ENCODE assay signal across 15 cellular contexts in genomic region chr9:120408680-120409258, GRCh38.
DNase-seq lines count a peak whose midpoint lies in the region; ATAC-seq, FAIRE-seq and TF ChIP-seq lines count a peak whose summit lies in the region.
"Had no signal": no experiment of that assay in that cellular context is flagged by ENCODE, and none has a peak within 500 bp of the region (broad histone marks: within the 10 kb centered on the region; RNA-seq: fewer than 3 reads in every experiment).

No MANE protein-coding gene starts in this region.

- H3K27ac Mint-ChIP-seq in activated naive CD8-positive, alpha-beta T cell: peak overlapping the region; percentile 66
- no peak overlapping the region for H3K27ac Mint-ChIP-seq in activated naive CD8-positive, alpha-beta T cell treated with anti-CD3 and anti-CD28 coated beads, Interleukin-2, amount 50 U/mL, for 24 hours
- H3K27ac Mint-ChIP-seq: CD4-positive, alpha-beta T cell had no signal

- CTCF ChIA-PET in K562 (lab: Yijun Ruan, JAX; ENCODE audit: low intra/inter-chr PET ratio): no interaction called here

- H3K27ac ChIP-seq in K562 (ENCODE audit: extremely low read depth, low read depth, low read length) (no peak overlapping the region), colonic mucosa (no peak overlapping the region)
- H3K27ac ChIP-seq: BLaER1 treated with 17β-estradiol and CSF1 and Interleukin-3, amounts not matched to agents 10 nM and 100 nM had no signal

- H3K36me3 ChIP-seq in K562 (ENCODE audit: control insufficient read depth, insufficient read depth, low read length) (peaks cover 91% of the 10 kb centered on the region), colonic mucosa (peaks cover 4% of the 10 kb centered on the region)

- H3K4me1 Mint-ChIP-seq in activated naive CD8-positive, alpha-beta T cell (ENCODE audit: low read depth): no peaks in the 10 kb centered on the region
- peaks cover 7% of the 10 kb centered on the region for H3K4me1 Mint-ChIP-seq in activated naive CD8-positive, alpha-beta T cell treated with anti-CD3 and anti-CD28 coated beads, Interleukin-2, amount 50 U/mL, for 24 hours

- H3K4me3 ChIP-seq in K562 (no peak overlapping the region), colonic mucosa (no peak overlapping the region)
- H3K4me3 ChIP-seq: BLaER1 treated with 17β-estradiol and CSF1 and Interleukin-3, amounts not matched to agents 10 nM and 100 nM; GM12878 had no signal

- FAIRE-seq in K562 (lab: Jason Lieb, UNC) (no peak), HTR-8/SVneo (lab: Jason Lieb, UNC) (no peak), H54 (lab: Jason Lieb, UNC) (no peak)
- FAIRE-seq: GM12878, GM18507 had no signal

- no peak overlapping the region for H3K4me3 Mint-ChIP-seq in activated naive CD8-positive, alpha-beta T cell
- no peak overlapping the region for H3K4me3 Mint-ChIP-seq in activated naive CD8-positive, alpha-beta T cell treated with anti-CD3 and anti-CD28 coated beads, Interleukin-2, amount 50 U/mL, for 24 hours
- H3K4me3 Mint-ChIP-seq: CD4-positive, alpha-beta T cell had no signal

- no peak overlapping the region for H3K4me2 ChIP-seq in K562 (ENCODE audit: insufficient read depth, low read length)
- H3K4me2 ChIP-seq: BLaER1 treated with 17β-estradiol and CSF1 and Interleukin-3, amounts not matched to agents 10 nM and 100 nM had no signal

- H2AFZ ChIP-seq in K562 (ENCODE audit: low read depth, low read length): no peak overlapping the region

- in situ Hi-C loops in K562 (cut with MboI): no loop called here

- no peaks in the 10 kb centered on the region for H3K9me3 Mint-ChIP-seq in activated naive CD8-positive, alpha-beta T cell (ENCODE audit: low read depth)
- no peaks in the 10 kb centered on the region for H3K9me3 Mint-ChIP-seq in activated naive CD8-positive, alpha-beta T cell treated with anti-CD3 and anti-CD28 coated beads, Interleukin-2, amount 50 U/mL, for 24 hours
- H3K9me3 Mint-ChIP-seq: CD4-positive, alpha-beta T cell had no signal

- POLR2A ChIA-PET in K562 (lab: Yijun Ruan, JAX): interaction anchor here (0.6 kb wide), 1 partner anchor 7 kb away, joined by 4 read pairs; no protein-coding TSS in a partner anchor

- no peaks in the 10 kb centered on the region for H3K27me3 Mint-ChIP-seq in activated naive CD8-positive, alpha-beta T cell
- H3K27me3 Mint-ChIP-seq in activated naive CD8-positive, alpha-beta T cell treated with anti-CD3 and anti-CD28 coated beads, Interleukin-2, amount 50 U/mL, for 24 hours: no peaks in the 10 kb centered on the region
- H3K27me3 Mint-ChIP-seq: CD4-positive, alpha-beta T cell had no signal

- H3K4me1 ChIP-seq in K562 (replicated peaks in 1 of 2; ENCODE audit: control insufficient read depth in 2 of 2, insufficient read depth in 2 of 2, low read length in 2 of 2) (peaks cover 7% of the 10 kb centered on the region in 2 experiments), colonic mucosa (no peaks in the 10 kb centered on the region)

- no peak for TF ChIP-seq RAD21 in K562 (CRISPR knock-in tag; conservative IDR thresholded peaks at IDR 0.05 in 1 of 2, IDR thresholded peaks at IDR 0.05 in 1 of 2)

- H3K36me3 Mint-ChIP-seq in activated naive CD8-positive, alpha-beta T cell: peaks cover 34% of the 10 kb centered on the region
- peaks cover 38% of the 10 kb centered on the region for H3K36me3 Mint-ChIP-seq in activated naive CD8-positive, alpha-beta T cell treated with anti-CD3 and anti-CD28 coated beads, Interleukin-2, amount 50 U/mL, for 24 hours (ENCODE audit: low read depth)

- no peak overlapping the region for H3K9ac ChIP-seq in K562 (ENCODE audit: insufficient read depth in 1 of 2, low read depth in 2 of 2, low read length in 2 of 2)
- H3K9ac ChIP-seq in colonic mucosa (ENCODE audit: low read depth in 2 of 2, low read length in 2 of 2): no peak overlapping the region
- H3K9ac ChIP-seq: BLaER1 treated with 17β-estradiol and CSF1 and Interleukin-3, amounts not matched to agents 10 nM and 100 nM had no signal

- intact Hi-C loops in K562 (cut with micrococcal nuclease) (loop anchor here (10.0 kb wide), 1 partner anchor 66 kb away; no protein-coding TSS in a partner anchor), colonic mucosa (cut with DNase I) (no loop called here)

- DNase-seq in activated naive CD8-positive, alpha-beta T cell treated with anti-CD3 and anti-CD28 coated beads, Interleukin-2, amount 50 U/mL, for 24 hours: no peak
- no peak for DNase-seq in K562 (ENCODE audit: extremely low read depth in 1 of 4, low spot score in 3 of 4)
- no peak for DNase-seq in left lobe of liver (ENCODE audit: low spot score)
- no peak for DNase-seq in HTR-8/SVneo (ENCODE audit: insufficient read length, low spot score)
- DNase-seq in H54 (ENCODE audit: insufficient read length, low spot score): no peak
- DNase-seq in colonic mucosa: no peak
- DNase-seq: ACHN; Calu3; CD4-positive, alpha-beta T cell; DMS 273 treated with DMSO at 0.1 percent for 48 hours had no signal

- no peak for ATAC-seq in activated naive CD8-positive, alpha-beta T cell treated with anti-CD3 and anti-CD28 coated beads, Interleukin-2, amount 50 U/mL, for 24 hours
- ATAC-seq in K562 (no peak), left lobe of liver (peak; percentile 46)
- ATAC-seq: GM12878, HCT116 had no signal

- TF ChIP-seq POLR2A in K562 (conservative IDR thresholded peaks at IDR 0.05): no peak
- TF ChIP-seq POLR2A in H54 (IDR thresholded peaks at IDR 0.05; ENCODE audit: low read depth, low read length): no peak

- WGBS in K562 (ENCODE audit: insufficient coverage, low coverage, missing lambda C conversion rate): 98% methylated on average over 13 of the region's 14 CpGs

- H3K27me3 ChIP-seq in K562 (ENCODE audit: control insufficient read depth in 2 of 2, insufficient read depth in 2 of 2, low read length in 2 of 2) (no peaks in the 10 kb centered on the region; a peak in 1 of 5 replicates), colonic mucosa (no peaks in the 10 kb centered on the region)
- H3K27me3 ChIP-seq: BLaER1 treated with 17β-estradiol and CSF1 and Interleukin-3, amounts not matched to agents 10 nM and 100 nM had no signal

- H4K20me1 ChIP-seq in K562 (replicated peaks; ENCODE audit: control insufficient read depth, insufficient read depth, low read length): no peaks in the 10 kb centered on the region

- no peaks in the 10 kb centered on the region for H3K9me1 ChIP-seq in K562 (ENCODE audit: control insufficient read depth, insufficient read depth, low read length)

- no TSS peak for BruUV-seq in K562 (replicated peaks; lab: Mats Ljungman, UMichigan)

- no peaks in the 10 kb centered on the region for H3K9me3 ChIP-seq in K562 (replicated peaks; ENCODE audit: control insufficient read depth, insufficient read depth, low read depth, low read length)
- H3K9me3 ChIP-seq in colonic mucosa: no peaks in the 10 kb centered on the region
- H3K9me3 ChIP-seq: BLaER1 treated with 17β-estradiol and CSF1 and Interleukin-3, amounts not matched to agents 10 nM and 100 nM had no signal

- TF ChIP-seq EP300 in K562 (IDR thresholded peaks at IDR 0.05; ENCODE audit: low read length): no peak

- no peaks in the 10 kb centered on the region for H3K79me2 ChIP-seq in K562 (ENCODE audit: control insufficient read depth, insufficient read depth, low read length)

- TF ChIP-seq CTCF in K562 (IDR thresholded peaks at IDR 0.05 in 2 of 3, conservative IDR thresholded peaks at IDR 0.05 in 1 of 3; ENCODE audit: insufficient read depth in 2 of 3, low read depth in 1 of 3, low read length in 3 of 3) (no peak), colonic mucosa (IDR thresholded peaks at IDR 0.05) (no peak)

TF ChIP-seq in K562, 482 proteins besides CTCF, POLR2A, EP300 and RAD21:
- TF ChIP-seq WHSC1 (IDR thresholded peaks at IDR 0.05; ENCODE audit: low read length): peak; percentile 73
- TF ChIP-seq ZC3H8 (IDR thresholded peaks at IDR 0.05): no peak
- TF ChIP-seq ZNF696 (CRISPR knock-in tag; conservative IDR thresholded peaks at IDR 0.05): no peak
- no peak for TF ChIP-seq ID3 (CRISPR knock-in tag; IDR thresholded peaks at IDR 0.05)
- no peak for TF ChIP-seq ID3 (tag; IDR thresholded peaks at IDR 0.05)
TF ChIP-seq in K562: peak in this region for 1.
